Comparison of ENCODE assay signal across 10 cellular contexts in the genomic region with DNA sequence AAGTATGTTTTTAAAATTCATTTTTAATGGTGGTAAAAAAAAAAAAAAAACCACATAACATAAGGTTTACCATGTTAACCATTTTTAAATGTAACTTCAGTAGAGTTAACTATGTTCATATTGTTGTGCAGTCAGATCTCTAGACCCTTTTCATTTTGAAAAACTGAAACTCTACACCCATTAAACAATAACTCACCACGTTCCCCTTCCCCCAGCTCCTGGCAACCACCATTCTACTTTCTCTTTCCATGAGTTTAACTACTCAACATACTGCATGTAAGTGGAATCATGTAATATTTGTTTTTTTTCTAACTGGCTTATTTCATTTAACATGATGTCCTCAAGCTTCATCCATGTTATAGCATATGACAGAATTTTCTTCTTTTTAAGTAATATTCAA.
DNase-seq lines count a peak whose midpoint lies in the region; ATAC-seq lines count a peak whose summit lies in the region.
"Had no signal": no experiment of that assay in that cellular context is flagged by ENCODE, and none has a peak within 500 bp of the region (broad histone marks: within the 10 kb centered on the region; RNA-seq: fewer than 3 reads in every experiment).

No MANE protein-coding gene starts in this region.

- ATAC-seq in HG02798 (IDR thresholded peaks at IDR 0.05; ENCODE audit: poor library complexity, unreplicated experiment) (peak; percentile 52), left lobe of liver (no peak)

- H3K36me3 ChIP-seq in subcutaneous abdominal adipose tissue (ENCODE audit: control insufficient read depth in 5 of 5, insufficient read depth in 5 of 5, low read length in 5 of 5), result peaks cover 0 to 6% (median 0%) of the 10 kb centered on the region in 5 donors
- H3K36me3 ChIP-seq: spleen had no signal

- H3K27ac Mint-ChIP-seq in activated CD4-positive, alpha-beta T cell treated with anti-CD3 and anti-CD28 coated beads, Interleukin-2, amount 10 ng/mL, durations not matched to agents 24 days and 14 days, result no peak overlapping the region
- H3K27ac Mint-ChIP-seq in activated CD4-positive, alpha-beta T cell treated with anti-CD3 and anti-CD28 coated beads, Interleukin-2, amount 10 ng/mL, durations not matched to agents 7 days and 5 days, result no peak overlapping the region
- no peak overlapping the region for H3K27ac Mint-ChIP-seq in activated T-helper 1 cell treated with anti-CD3 and anti-CD28 coated beads, Interleukin-12 subunit alpha, Interleukin-12 subunit beta, Interleukin-2, Interleukin-4 antibody, amounts not matched to agents 30 ng/mL and 10 ng/mL and 1 ng/mL, durations not matched to agents 14 hours and 24 hours and 36 hours

- intact Hi-C loops in activated CD4-positive, alpha-beta T cell treated with anti-CD3 and anti-CD28 coated beads, Interleukin-2, amount 10 ng/mL, durations not matched to agents 24 days and 14 days (cut with micrococcal nuclease), result no loop called here
- intact Hi-C loops in activated T-helper 1 cell treated with anti-CD3 and anti-CD28 coated beads, Interleukin-12 subunit alpha, Interleukin-12 subunit beta, Interleukin-2, Interleukin-4 antibody, amounts not matched to agents 30 ng/mL and 10 ng/mL and 1 ng/mL, durations not matched to agents 14 hours and 24 hours and 36 hours (cut with micrococcal nuclease), result no loop called here

- no peaks in the 10 kb centered on the region for H3K9me3 ChIP-seq in subcutaneous abdominal adipose tissue (ENCODE audit: control insufficient read depth in 5 of 5, low read length in 5 of 5)
- H3K9me3 ChIP-seq: spleen had no signal

- CTCF ChIA-PET in activated CD4-positive, alpha-beta T cell treated with anti-CD3 and anti-CD28 coated beads, Interleukin-2, amount 10 ng/mL, durations not matched to agents 7 days and 5 days (lab: Charles Lee), result interaction anchor here (1.1 to 2.9 kb wide), 2 partner anchors 12 to 106 kb away, joined by 3 to 18 read pairs; no protein-coding TSS in a partner anchor

- no peak overlapping the region for H3K4me3 ChIP-seq in subcutaneous abdominal adipose tissue (ENCODE audit: low read depth in 1 of 5, low read length in 5 of 5)
- H3K4me3 ChIP-seq: spleen had no signal

- peaks cover 3% of the 10 kb centered on the region for H3K36me3 Mint-ChIP-seq in activated CD4-positive, alpha-beta T cell treated with anti-CD3 and anti-CD28 coated beads, Interleukin-2, amount 10 ng/mL, durations not matched to agents 24 days and 14 days (ENCODE audit: low read depth)
- no peaks in the 10 kb centered on the region for H3K36me3 Mint-ChIP-seq in activated CD4-positive, alpha-beta T cell treated with anti-CD3 and anti-CD28 coated beads, Interleukin-2, amount 10 ng/mL, durations not matched to agents 7 days and 5 days (ENCODE audit: low read depth)
- H3K36me3 Mint-ChIP-seq in activated T-helper 1 cell treated with anti-CD3 and anti-CD28 coated beads, Interleukin-12 subunit alpha, Interleukin-12 subunit beta, Interleukin-2, Interleukin-4 antibody, amounts not matched to agents 30 ng/mL and 10 ng/mL and 1 ng/mL, durations not matched to agents 14 hours and 24 hours and 36 hours (ENCODE audit: low read depth), result no peaks in the 10 kb centered on the region

- peak; percentile 72 for DNase-seq in activated CD4-positive, alpha-beta T cell treated with anti-CD3 and anti-CD28 coated beads, Interleukin-2, amount 10 ng/mL, durations not matched to agents 24 days and 14 days
- no peak for DNase-seq in activated CD4-positive, alpha-beta T cell treated with anti-CD3 and anti-CD28 coated beads, Interleukin-2, amount 10 ng/mL, durations not matched to agents 7 days and 5 days
- DNase-seq in NCI-H69 (lab: John Stamatoyannopoulos, UW) (peak; percentile 8), left lobe of liver (ENCODE audit: low spot score) (no peak), NCI-H82 (lab: John Stamatoyannopoulos, UW) (no peak)
- DNase-seq in activated T-helper 1 cell treated with anti-CD3 and anti-CD28 coated beads, Interleukin-12 subunit alpha, Interleukin-12 subunit beta, Interleukin-2, Interleukin-4 antibody, amounts not matched to agents 30 ng/mL and 10 ng/mL and 1 ng/mL, durations not matched to agents 14 hours and 24 hours and 36 hours (ENCODE audit: low spot score), result no peak
- DNase-seq: NCI-H774, spleen had no signal

- peaks cover 3% of the 10 kb centered on the region for H3K9me3 Mint-ChIP-seq in activated CD4-positive, alpha-beta T cell treated with anti-CD3 and anti-CD28 coated beads, Interleukin-2, amount 10 ng/mL, durations not matched to agents 24 days and 14 days
- peaks cover 8% of the 10 kb centered on the region for H3K9me3 Mint-ChIP-seq in activated CD4-positive, alpha-beta T cell treated with anti-CD3 and anti-CD28 coated beads, Interleukin-2, amount 10 ng/mL, durations not matched to agents 7 days and 5 days
- no peaks in the 10 kb centered on the region for H3K9me3 Mint-ChIP-seq in activated T-helper 1 cell treated with anti-CD3 and anti-CD28 coated beads, Interleukin-12 subunit alpha, Interleukin-12 subunit beta, Interleukin-2, Interleukin-4 antibody, amounts not matched to agents 30 ng/mL and 10 ng/mL and 1 ng/mL, durations not matched to agents 14 hours and 24 hours and 36 hours

- H3K27me3 ChIP-seq in subcutaneous abdominal adipose tissue (ENCODE audit: control insufficient read depth in 5 of 5, insufficient read depth in 4 of 5, low read length in 5 of 5), result no peaks in the 10 kb centered on the region
- H3K27me3 ChIP-seq: spleen had no signal

- peak overlapping the region; percentile 81 for H3K27ac ChIP-seq in subcutaneous abdominal adipose tissue (ENCODE audit: low read depth, low read length)
- H3K27ac ChIP-seq: spleen had no signal

- no peaks in the 10 kb centered on the region for H3K27me3 Mint-ChIP-seq in activated CD4-positive, alpha-beta T cell treated with anti-CD3 and anti-CD28 coated beads, Interleukin-2, amount 10 ng/mL, durations not matched to agents 24 days and 14 days
- no peaks in the 10 kb centered on the region for H3K27me3 Mint-ChIP-seq in activated CD4-positive, alpha-beta T cell treated with anti-CD3 and anti-CD28 coated beads, Interleukin-2, amount 10 ng/mL, durations not matched to agents 7 days and 5 days
- H3K27me3 Mint-ChIP-seq in activated T-helper 1 cell treated with anti-CD3 and anti-CD28 coated beads, Interleukin-12 subunit alpha, Interleukin-12 subunit beta, Interleukin-2, Interleukin-4 antibody, amounts not matched to agents 30 ng/mL and 10 ng/mL and 1 ng/mL, durations not matched to agents 14 hours and 24 hours and 36 hours (ENCODE audit: insufficient read depth), result peaks cover 3% of the 10 kb centered on the region

- H3K4me1 Mint-ChIP-seq in activated CD4-positive, alpha-beta T cell treated with anti-CD3 and anti-CD28 coated beads, Interleukin-2, amount 10 ng/mL, durations not matched to agents 24 days and 14 days, result peaks cover 18% of the 10 kb centered on the region
- H3K4me1 Mint-ChIP-seq in activated CD4-positive, alpha-beta T cell treated with anti-CD3 and anti-CD28 coated beads, Interleukin-2, amount 10 ng/mL, durations not matched to agents 7 days and 5 days, result peaks cover 12% of the 10 kb centered on the region
- peaks cover 38% of the 10 kb centered on the region for H3K4me1 Mint-ChIP-seq in activated T-helper 1 cell treated with anti-CD3 and anti-CD28 coated beads, Interleukin-12 subunit alpha, Interleukin-12 subunit beta, Interleukin-2, Interleukin-4 antibody, amounts not matched to agents 30 ng/mL and 10 ng/mL and 1 ng/mL, durations not matched to agents 14 hours and 24 hours and 36 hours (ENCODE audit: low read depth)

- H3K4me3 Mint-ChIP-seq in activated CD4-positive, alpha-beta T cell treated with anti-CD3 and anti-CD28 coated beads, Interleukin-2, amount 10 ng/mL, durations not matched to agents 24 days and 14 days, result no peak overlapping the region
- H3K4me3 Mint-ChIP-seq in activated CD4-positive, alpha-beta T cell treated with anti-CD3 and anti-CD28 coated beads, Interleukin-2, amount 10 ng/mL, durations not matched to agents 7 days and 5 days, result no peak overlapping the region
- H3K4me3 Mint-ChIP-seq in activated T-helper 1 cell treated with anti-CD3 and anti-CD28 coated beads, Interleukin-12 subunit alpha, Interleukin-12 subunit beta, Interleukin-2, Interleukin-4 antibody, amounts not matched to agents 30 ng/mL and 10 ng/mL and 1 ng/mL, durations not matched to agents 14 hours and 24 hours and 36 hours, result no peak overlapping the region

- peaks cover 3 to 53% (median 40%) of the 10 kb centered on the region in 5 donors for H3K4me1 ChIP-seq in subcutaneous abdominal adipose tissue (ENCODE audit: control insufficient read depth in 5 of 5, insufficient read depth in 5 of 5, low read length in 5 of 5)

- POLR2A ChIA-PET in activated CD4-positive, alpha-beta T cell treated with anti-CD3 and anti-CD28 coated beads, Interleukin-2, amount 10 ng/mL, durations not matched to agents 7 days and 5 days (lab: Charles Lee), result no interaction called here

- H3K9ac ChIP-seq in subcutaneous abdominal adipose tissue (ENCODE audit: low read length in 5 of 5), result no peak overlapping the region

Comparison
In these comparisons a context has a peak if more than half of its experiments do, and no peak if none do; other contexts are left out.
1. DNase-seq: peak in activated CD4-positive, alpha-beta T cell treated with anti-CD3 and anti-CD28 coated beads, Interleukin-2, amount 10 ng/mL, durations not matched to agents 24 days and 14 days (single experiment) and NCI-H69 (single experiment); none in activated CD4-positive, alpha-beta T cell treated with anti-CD3 and anti-CD28 coated beads, Interleukin-2, amount 10 ng/mL, durations not matched to agents 7 days and 5 days (single experiment), left lobe of liver (single experiment), activated T-helper 1 cell treated with anti-CD3 and anti-CD28 coated beads, Interleukin-12 subunit alpha, Interleukin-12 subunit beta, Interleukin-2, Interleukin-4 antibody, amounts not matched to agents 30 ng/mL and 10 ng/mL and 1 ng/mL, durations not matched to agents 14 hours and 24 hours and 36 hours (single experiment) and NCI-H82 (single experiment).